Comparison of ENCODE assay signal across 9 cellular contexts in genomic region chr1:57422271-57423134, GRCh38. TPM values are rescaled to one million over a fixed set of nuclear protein-coding genes. Genes with fewer than 3 reads are reported as not detected.
DNase-seq lines count a peak whose midpoint lies in the region; ATAC-seq and TF ChIP-seq lines count a peak whose summit lies in the region.
"Had no signal": no experiment of that assay in that cellular context is flagged by ENCODE, and none has a peak within 500 bp of the region (broad histone marks: within the 10 kb centered on the region; RNA-seq: fewer than 3 reads in every experiment).

No MANE protein-coding gene starts in this region.

- no peaks in the 10 kb centered on the region for H3K9me3 ChIP-seq in tibial nerve

- H3K9me3 Mint-ChIP-seq in activated CD8-positive, alpha-beta T cell treated with anti-CD3 and anti-CD28 coated beads, Interleukin-2, amount 10 ng/mL, durations not matched to agents 7 days and 5 days (ENCODE audit: insufficient read depth) = no peaks in the 10 kb centered on the region
- no peaks in the 10 kb centered on the region for H3K9me3 Mint-ChIP-seq in activated CD8-positive, alpha-beta T cell treated with anti-CD3 and anti-CD28 coated beads for 36 hours

- ATAC-seq in activated CD8-positive, alpha-beta T cell treated with anti-CD3 and anti-CD28 coated beads, Interleukin-2, amount 10 ng/mL, durations not matched to agents 7 days and 5 days = no peak
- no peak for ATAC-seq in activated CD8-positive, alpha-beta T cell treated with anti-CD3 and anti-CD28 coated beads for 36 hours
- ATAC-seq in HG03097 (IDR thresholded peaks at IDR 0.05; ENCODE audit: low FRiP score, unreplicated experiment) = no peak

- POLR2A ChIA-PET in activated CD8-positive, alpha-beta T cell treated with anti-CD3 and anti-CD28 coated beads, Interleukin-2, amount 10 ng/mL, durations not matched to agents 7 days and 5 days (lab: Charles Lee) = no interaction called here
- POLR2A ChIA-PET in activated CD8-positive, alpha-beta T cell treated with anti-CD3 and anti-CD28 coated beads for 36 hours (lab: Charles Lee) = no interaction called here

- DNase-seq in activated CD8-positive, alpha-beta T cell treated with anti-CD3 and anti-CD28 coated beads, Interleukin-2, amount 10 ng/mL, durations not matched to agents 7 days and 5 days = no peak
- no peak for DNase-seq in activated CD8-positive, alpha-beta T cell treated with anti-CD3 and anti-CD28 coated beads for 36 hours
- DNase-seq in astrocyte of the spinal cord (ENCODE audit: low read depth, low spot score) (peak; percentile 17), islet precursor cell (peak; percentile 74), tibial nerve (ENCODE audit: low spot score in 2 of 2) (no peak), kidney tubule cell (ENCODE audit: low spot score) (no peak), ureter (ENCODE audit: low spot score) (no peak)
- DNase-seq: DMS153 had no signal

- H3K27ac ChIP-seq in tibial nerve = peak overlapping the region in 2 of 4 donors; percentile 84

- TF ChIP-seq POLR2A in tibial nerve (IDR thresholded peaks at IDR 0.05) = no peak

- H3K4me3 ChIP-seq in astrocyte of the spinal cord (ENCODE audit: low read depth, low read length) = peak overlapping the region; percentile 38
- H3K4me3 ChIP-seq in tibial nerve = peak overlapping the region; percentile 34 to 60 (median 45)

- CTCF ChIA-PET in activated CD8-positive, alpha-beta T cell treated with anti-CD3 and anti-CD28 coated beads, Interleukin-2, amount 10 ng/mL, durations not matched to agents 7 days and 5 days (lab: Charles Lee) = no interaction called here
- CTCF ChIA-PET in activated CD8-positive, alpha-beta T cell treated with anti-CD3 and anti-CD28 coated beads for 36 hours (lab: Charles Lee) = no interaction called here

- TF ChIP-seq CTCF in activated CD8-positive, alpha-beta T cell treated with anti-CD3 and anti-CD28 coated beads for 36 hours (IDR thresholded peaks at IDR 0.05) = no peak
- TF ChIP-seq CTCF in astrocyte of the spinal cord (IDR thresholded peaks at IDR 0.05; ENCODE audit: low read depth, low read length) = peak; percentile 2
- TF ChIP-seq CTCF in tibial nerve (IDR thresholded peaks at IDR 0.05) = peak in 1 of 5 experiments; percentile 8

- peaks cover 0 to 51% of the 10 kb centered on the region in 2 donors for H3K27me3 ChIP-seq in tibial nerve

- H3K27ac Mint-ChIP-seq in activated CD8-positive, alpha-beta T cell treated with anti-CD3 and anti-CD28 coated beads, Interleukin-2, amount 10 ng/mL, durations not matched to agents 7 days and 5 days = peak overlapping the region; percentile 57
- H3K27ac Mint-ChIP-seq in activated CD8-positive, alpha-beta T cell treated with anti-CD3 and anti-CD28 coated beads for 36 hours = no peak overlapping the region

- peaks cover 52% of the 10 kb centered on the region for H3K27me3 Mint-ChIP-seq in activated CD8-positive, alpha-beta T cell treated with anti-CD3 and anti-CD28 coated beads, Interleukin-2, amount 10 ng/mL, durations not matched to agents 7 days and 5 days (ENCODE audit: low read depth)
- peaks cover 62% of the 10 kb centered on the region for H3K27me3 Mint-ChIP-seq in activated CD8-positive, alpha-beta T cell treated with anti-CD3 and anti-CD28 coated beads for 36 hours

- TF ChIP-seq EP300 in tibial nerve (IDR thresholded peaks at IDR 0.05) = no peak

- peaks cover 2% of the 10 kb centered on the region for H3K4me1 Mint-ChIP-seq in activated CD8-positive, alpha-beta T cell treated with anti-CD3 and anti-CD28 coated beads, Interleukin-2, amount 10 ng/mL, durations not matched to agents 7 days and 5 days (ENCODE audit: low read depth)
- peaks cover 5% of the 10 kb centered on the region for H3K4me1 Mint-ChIP-seq in activated CD8-positive, alpha-beta T cell treated with anti-CD3 and anti-CD28 coated beads for 36 hours (ENCODE audit: low read depth)

- intact Hi-C loops in activated CD8-positive, alpha-beta T cell treated with anti-CD3 and anti-CD28 coated beads for 36 hours (cut with micrococcal nuclease) = no loop called here

- 0 to 1% methylated on average over 55 to 63 of the region's 66 CpGs for WGBS in tibial nerve, 2 donors

- H3K36me3 Mint-ChIP-seq in activated CD8-positive, alpha-beta T cell treated with anti-CD3 and anti-CD28 coated beads, Interleukin-2, amount 10 ng/mL, durations not matched to agents 7 days and 5 days (ENCODE audit: low read depth) = no peaks in the 10 kb centered on the region
- no peaks in the 10 kb centered on the region for H3K36me3 Mint-ChIP-seq in activated CD8-positive, alpha-beta T cell treated with anti-CD3 and anti-CD28 coated beads for 36 hours (ENCODE audit: low read depth)

- no peak overlapping the region for H3K4me3 Mint-ChIP-seq in activated CD8-positive, alpha-beta T cell treated with anti-CD3 and anti-CD28 coated beads, Interleukin-2, amount 10 ng/mL, durations not matched to agents 7 days and 5 days
- no peak overlapping the region for H3K4me3 Mint-ChIP-seq in activated CD8-positive, alpha-beta T cell treated with anti-CD3 and anti-CD28 coated beads for 36 hours

- H3K4me1 ChIP-seq in tibial nerve = peaks cover 0 to 28% (median 3%) of the 10 kb centered on the region in 4 donors

- in situ Hi-C loops in astrocyte of the spinal cord (cut with HindIII; ENCODE audit: low sequenced_read_pairs) = no loop called here

- H3K36me3 ChIP-seq in tibial nerve = no peaks in the 10 kb centered on the region

RNA-seq across cellular contexts. Expression of gene DAB1, which starts 1.4 kb away (rescaled TPM):
- total RNA-seq in activated CD8-positive, alpha-beta T cell treated with anti-CD3 and anti-CD28 coated beads, Interleukin-2, amount 10 ng/mL, durations not matched to agents 7 days and 5 days = under 1 TPM; 0.10 to 0.18 TPM
- total RNA-seq in activated CD8-positive, alpha-beta T cell treated with anti-CD3 and anti-CD28 coated beads for 36 hours = not detected
- 1 to 10 TPM; 4.0 to 8.3 (median 4.4) TPM for total RNA-seq in tibial nerve
- 12.2 TPM for total RNA-seq in ureter

Comparison
In these comparisons a context has a peak if more than half of its experiments do, and no peak if none do; other contexts are left out.
1. DNase-seq: peak in astrocyte of the spinal cord (single experiment) and islet precursor cell (single experiment); none in activated CD8-positive, alpha-beta T cell treated with anti-CD3 and anti-CD28 coated beads, Interleukin-2, amount 10 ng/mL, durations not matched to agents 7 days and 5 days (single experiment), activated CD8-positive, alpha-beta T cell treated with anti-CD3 and anti-CD28 coated beads for 36 hours (single experiment), tibial nerve (0 of 2), kidney tubule cell (single experiment) and ureter (single experiment).
2. RNA of gene DAB1, which starts 1.4 kb away (total RNA-seq): 12.2 TPM in ureter (single experiment) and 4.0 to 8.3 TPM in tibial nerve; 0.10 to 0.18 TPM in activated CD8-positive, alpha-beta T cell treated with anti-CD3 and anti-CD28 coated beads, Interleukin-2, amount 10 ng/mL, durations not matched to agents 7 days and 5 days and not detected in activated CD8-positive, alpha-beta T cell treated with anti-CD3 and anti-CD28 coated beads for 36 hours; every median in the first group is over 4 times any median in the second.